Comparison of ENCODE assay signal across 24 cellular contexts in the genomic region with DNA sequence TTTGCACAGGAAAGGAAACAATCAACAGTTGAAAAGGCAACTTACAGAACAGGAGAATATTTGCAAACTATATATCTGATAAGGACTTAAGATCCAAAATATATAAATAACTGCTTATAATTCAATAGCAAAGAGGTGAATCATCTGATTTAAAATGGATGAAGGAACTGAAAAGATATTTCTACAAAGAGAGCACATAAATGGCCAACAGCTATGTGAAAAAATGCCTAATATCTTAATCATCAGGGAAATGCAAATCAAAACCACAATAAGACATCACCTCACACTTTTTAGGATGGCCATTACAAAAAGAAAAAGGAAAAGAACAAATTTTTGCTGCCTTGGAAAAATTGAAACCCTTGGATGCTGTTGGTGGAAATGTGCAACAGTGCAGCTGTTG.
DNase-seq lines count a peak whose midpoint lies in the region; ATAC-seq, FAIRE-seq and TF ChIP-seq lines count a peak whose summit lies in the region.
"Had no signal": no experiment of that assay in that cellular context is flagged by ENCODE, and none has a peak within 500 bp of the region (broad histone marks: within the 10 kb centered on the region; RNA-seq: fewer than 3 reads in every experiment).

No MANE protein-coding gene starts in this region.

- no peak overlapping the region for H3K27ac Mint-ChIP-seq in endodermal cell
- H3K27ac Mint-ChIP-seq: activated B cell treated with CpG ODN at 0.5 μM for 24 hours; CD4-positive, alpha-beta T cell had no signal

- no peaks in the 10 kb centered on the region for H3K27me3 ChIP-seq in bronchial epithelial cell (ENCODE audit: control insufficient read depth, insufficient read depth, low read length)
- no peaks in the 10 kb centered on the region for H3K27me3 ChIP-seq in keratinocyte (ENCODE audit: control insufficient read depth, extremely low read depth, insufficient read depth, low read length)
- no peaks in the 10 kb centered on the region for H3K27me3 ChIP-seq in endodermal cell (ENCODE audit: control insufficient read depth, insufficient read depth, low read length, poor library complexity, severe bottlenecking)
- H3K27me3 ChIP-seq: esophagus muscularis mucosa, neutrophil, sigmoid colon had no signal

- in situ Hi-C loops in Caki2 (cut with HindIII; ENCODE audit: low pct_unique_long_range_greater_than_20kb, low sequenced_read_pairs) = no loop called here
- in situ Hi-C loops in GM13977 (cut with MboI; ENCODE audit: low pct_unique_long_range_greater_than_20kb, low sequenced_read_pairs, unreplicated experiment) = no loop called here

- H4K20me1 ChIP-seq in keratinocyte (ENCODE audit: control insufficient read depth, extremely low read depth, insufficient read depth, low read length) = no peaks in the 10 kb centered on the region

- no peak overlapping the region for H3K4me3 ChIP-seq in bronchial epithelial cell (ENCODE audit: low read depth, low read length)
- H3K4me3 ChIP-seq in keratinocyte (ENCODE audit: control insufficient read depth in 2 of 3, extremely low read depth in 1 of 3, insufficient read depth in 2 of 3, low read depth in 1 of 3, low read length in 3 of 3) = no peak overlapping the region
- H3K4me3 ChIP-seq in endodermal cell (ENCODE audit: low read length) = no peak overlapping the region
- H3K4me3 ChIP-seq: coronary artery, esophagus muscularis mucosa, HAP-1, left ventricle myocardium inferior, sigmoid colon had no signal

- DNase-seq in Caki2 (ENCODE audit: low read depth) = peak; percentile 11
- DNase-seq in LHCN-M2 (ENCODE audit: low read depth) = peak; percentile 57
- DNase-seq in bronchial epithelial cell (ENCODE audit: low read depth) = peak; percentile 73
- DNase-seq in keratinocyte (ENCODE audit: low read depth, low spot score) = peak; percentile 32
- no peak for DNase-seq in endodermal cell
- DNase-seq in GM13977 (ENCODE audit: low spot score) = no peak
- DNase-seq in NCI-H2081 (lab: John Stamatoyannopoulos, UW) = no peak
- DNase-seq: activated B cell treated with CpG ODN at 0.5 μM for 24 hours; activated CD4-positive, alpha-beta T cell treated with anti-CD3 and anti-CD28 coated beads, Interleukin-2, amount 50 U/mL, for 4 hours; activated naive CD4-positive, alpha-beta T cell treated with Interleukin-2 at 50 U/mL for 16 hours; CD4-positive, alpha-beta T cell; DMS 273 treated with DMSO at 0.1 percent for 48 hours; effector memory CD4-positive, alpha-beta T cell; left ventricle myocardium inferior; MV-4-11; NCI-H1436 treated with DMSO at 0.1 percent for 48 hours; SIG-M5; sigmoid colon; stimulated activated naive CD4-positive, alpha-beta T cell treated with Interleukin-2 at 50 U/mL for 16 hours had no signal

- dilution Hi-C loops in keratinocyte (cut with MboI; ENCODE audit: extremely low pct_ligation_motif_present, low sequenced_read_pairs) = no loop called here

- FAIRE-seq in bronchial epithelial cell (lab: Jason Lieb, UNC) = no peak
- no peak for FAIRE-seq in keratinocyte (lab: Jason Lieb, UNC)

- H3K36me3 ChIP-seq in bronchial epithelial cell (ENCODE audit: control insufficient read depth, insufficient read depth, low read length) (no peaks in the 10 kb centered on the region), keratinocyte (ENCODE audit: control insufficient read depth in 2 of 2, extremely low read depth in 1 of 2, insufficient read depth in 2 of 2, low read length in 2 of 2) (no peaks in the 10 kb centered on the region), endodermal cell (ENCODE audit: control insufficient read depth, insufficient read depth, low read length) (no peaks in the 10 kb centered on the region)
- H3K36me3 ChIP-seq: esophagus muscularis mucosa, HAP-1, left ventricle myocardium inferior, neutrophil, sigmoid colon had no signal

- H3K79me2 ChIP-seq in keratinocyte (ENCODE audit: control insufficient read depth, insufficient read depth, low read length) = no peaks in the 10 kb centered on the region

- H3K27ac ChIP-seq in keratinocyte (ENCODE audit: control insufficient read depth, insufficient read depth, low read length) (peak overlapping the region; percentile 22), endodermal cell (ENCODE audit: low read depth, low read length) (no peak overlapping the region)
- H3K27ac ChIP-seq: coronary artery, esophagus muscularis mucosa, left ventricle myocardium inferior, neutrophil, sigmoid colon had no signal

- H3K9me3 ChIP-seq in keratinocyte (ENCODE audit: control insufficient read depth, low read depth, low read length) (no peaks in the 10 kb centered on the region), endodermal cell (ENCODE audit: control insufficient read depth, low read length) (no peaks in the 10 kb centered on the region)
- H3K9me3 ChIP-seq: esophagus muscularis mucosa, HAP-1, neutrophil, sigmoid colon had no signal

- peaks cover 28% of the 10 kb centered on the region for H3K4me1 Mint-ChIP-seq in endodermal cell
- H3K4me1 Mint-ChIP-seq: activated B cell treated with CpG ODN at 0.5 μM for 24 hours had no signal

- TF ChIP-seq CTCF in bronchial epithelial cell (IDR thresholded peaks at IDR 0.05; ENCODE audit: insufficient read depth, low read length, severe bottlenecking) (no peak), keratinocyte (optimal IDR thresholded peaks at IDR 0.05 in 1 of 3, IDR thresholded peaks at IDR 0.05 in 1 of 3, conservative IDR thresholded peaks at IDR 0.05 in 1 of 3; ENCODE audit: extremely low read depth in 1 of 3, insufficient read depth in 2 of 3, low read length in 3 of 3) (no peak), endodermal cell (conservative IDR thresholded peaks at IDR 0.05) (no peak), GM13977 (IDR thresholded peaks at IDR 0.05; ENCODE audit: extremely low read depth, insufficient read depth, missing control alignments) (no peak)

- peak overlapping the region; percentile 80 for H2AFZ ChIP-seq in keratinocyte (ENCODE audit: control insufficient read depth, low read length)

- H3K9me1 ChIP-seq in keratinocyte (ENCODE audit: control insufficient read depth, extremely low read depth, insufficient read depth, low read length) = no peaks in the 10 kb centered on the region

- no peaks in the 10 kb centered on the region for H3K9me3 Mint-ChIP-seq in endodermal cell

- no peak overlapping the region for H3K9ac ChIP-seq in keratinocyte (ENCODE audit: control insufficient read depth, extremely low read depth, insufficient read depth, low read length)
- no peak overlapping the region for H3K9ac ChIP-seq in endodermal cell (ENCODE audit: extremely low read depth, low read length, poor library complexity, severe bottlenecking)

- H3K4me2 ChIP-seq in keratinocyte (ENCODE audit: control insufficient read depth, extremely low read depth, insufficient read depth, low read depth, low read length) = peak overlapping the region; percentile 12

- peaks cover 2% of the 10 kb centered on the region for H3K27me3 Mint-ChIP-seq in endodermal cell (ENCODE audit: insufficient read depth)
- H3K27me3 Mint-ChIP-seq: activated B cell treated with CpG ODN at 0.5 μM for 24 hours; CD4-positive, alpha-beta T cell had no signal

- H3K36me3 Mint-ChIP-seq in endodermal cell (ENCODE audit: low read depth) = no peaks in the 10 kb centered on the region

- no peak for ATAC-seq in GM19023 (IDR thresholded peaks at IDR 0.05; ENCODE audit: unreplicated experiment)

- no peak overlapping the region for H3K4me3 Mint-ChIP-seq in endodermal cell
- H3K4me3 Mint-ChIP-seq: activated B cell treated with CpG ODN at 0.5 μM for 24 hours; CD4-positive, alpha-beta T cell had no signal

- H3K4me1 ChIP-seq in keratinocyte (ENCODE audit: control insufficient read depth, extremely low read depth, insufficient read depth, low read length) (peaks cover 15% of the 10 kb centered on the region), endodermal cell (ENCODE audit: control insufficient read depth, insufficient read depth, low read length) (peaks cover 10% of the 10 kb centered on the region)

Comparison
In these comparisons a context has a peak if more than half of its experiments do, and no peak if none do; other contexts are left out.
1. DNase-seq: peak in Caki2 (single experiment), LHCN-M2 (single experiment), bronchial epithelial cell (single experiment) and keratinocyte (single experiment); none in endodermal cell (single experiment), GM13977 (single experiment) and NCI-H2081 (0 of 2).